Comparison of ENCODE assay signal across 1 cellular context in the genomic region with DNA sequence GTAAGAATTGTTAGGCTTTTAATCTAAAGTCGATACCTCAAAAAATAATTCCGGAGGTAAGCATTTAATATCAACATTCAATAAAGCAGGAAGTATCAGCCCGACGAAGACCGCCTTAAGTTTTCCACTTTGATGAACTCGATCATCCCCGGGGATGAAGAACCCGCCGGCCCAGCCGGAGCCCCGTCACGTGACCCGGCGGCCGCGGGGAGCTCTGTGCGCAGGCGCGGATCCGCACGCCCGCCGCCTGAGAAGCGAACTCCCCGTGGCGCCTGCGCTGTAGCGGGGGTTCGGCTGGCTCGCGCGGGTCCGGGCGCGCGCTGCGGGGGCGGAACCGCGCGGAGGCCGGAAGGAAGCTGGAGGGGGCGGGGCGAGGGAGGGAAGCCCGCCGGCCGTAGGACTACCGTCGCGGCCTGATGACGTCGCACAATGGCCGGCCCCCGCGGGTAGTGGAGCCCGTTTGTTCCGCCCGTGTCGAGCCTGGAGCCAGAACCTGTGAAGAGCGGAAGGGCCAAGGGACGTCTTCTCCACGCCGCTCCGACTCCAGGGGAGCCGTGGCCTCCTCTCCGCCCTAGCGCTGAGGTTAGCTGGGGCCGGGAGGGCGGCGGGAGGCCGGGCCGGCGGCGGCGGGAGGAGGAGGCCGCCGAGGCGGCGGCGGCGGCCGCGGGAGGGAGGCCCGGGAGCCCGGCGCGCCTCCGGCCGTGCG.
A peak's percentile ranks its signal among the peaks of the same experiment; 100 is the strongest.
TF ChIP-seq lines count a peak whose summit lies in the region.

A gene (plus strand): TSS at position 419 of the 706 bp plus-strand sequence. CDS start 6,721 bp downstream, outside the sequence.

TF ChIP-seq in HepG2, 621 proteins besides CTCF, POLR2A, EP300 and RAD21 (continued from another document and continues in another):
- TF ChIP-seq, protein P1, sequence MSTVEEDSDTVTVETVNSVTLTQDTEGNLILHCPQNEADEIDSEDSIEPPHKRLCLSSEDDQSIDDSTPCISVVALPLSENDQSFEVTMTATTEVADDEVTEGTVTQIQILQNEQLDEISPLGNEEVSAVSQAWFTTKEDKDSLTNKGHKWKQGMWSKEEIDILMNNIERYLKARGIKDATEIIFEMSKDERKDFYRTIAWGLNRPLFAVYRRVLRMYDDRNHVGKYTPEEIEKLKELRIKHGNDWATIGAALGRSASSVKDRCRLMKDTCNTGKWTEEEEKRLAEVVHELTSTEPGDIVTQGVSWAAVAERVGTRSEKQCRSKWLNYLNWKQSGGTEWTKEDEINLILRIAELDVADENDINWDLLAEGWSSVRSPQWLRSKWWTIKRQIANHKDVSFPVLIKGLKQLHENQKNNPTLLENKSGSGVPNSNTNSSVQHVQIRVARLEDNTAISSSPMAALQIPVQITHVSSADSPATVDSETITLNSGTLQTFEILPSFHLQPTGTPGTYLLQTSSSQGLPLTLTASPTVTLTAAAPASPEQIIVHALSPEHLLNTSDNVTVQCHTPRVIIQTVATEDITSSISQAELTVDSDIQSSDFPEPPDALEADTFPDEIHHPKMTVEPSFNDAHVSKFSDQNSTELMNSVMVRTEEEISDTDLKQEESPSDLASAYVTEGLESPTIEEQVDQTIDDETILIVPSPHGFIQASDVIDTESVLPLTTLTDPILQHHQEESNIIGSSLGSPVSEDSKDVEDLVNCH (CRISPR knock-in tag; IDR thresholded peaks at IDR 0.05) = 0 out of 2 replicates have a peak, but pooled peaks have one; percentile 9
- TF ChIP-seq, protein P2, sequence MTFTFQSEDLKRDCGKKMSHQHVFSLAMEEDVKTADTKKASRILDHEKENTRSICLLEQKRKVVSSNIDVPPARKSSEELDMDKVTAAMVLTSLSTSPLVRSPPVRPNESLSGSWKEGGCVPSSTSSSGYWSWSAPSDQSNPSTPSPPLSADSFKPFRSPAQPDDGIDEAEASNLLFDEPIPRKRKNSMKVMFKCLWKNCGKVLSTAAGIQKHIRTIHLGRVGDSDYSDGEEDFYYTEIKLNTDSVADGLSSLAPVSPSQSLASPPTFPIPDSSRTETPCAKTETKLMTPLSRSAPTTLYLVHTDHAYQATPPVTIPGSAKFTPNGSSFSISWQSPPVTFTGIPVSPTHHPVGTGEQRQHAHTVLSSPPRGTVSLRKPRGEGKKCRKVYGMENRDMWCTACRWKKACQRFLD (CRISPR knock-in tag; IDR thresholded peaks at IDR 0.05; ENCODE audit: borderline replicate concordance) = no peak
- no peak for TF ChIP-seq ZNF883 (CRISPR knock-in tag; IDR thresholded peaks at IDR 0.05; ENCODE audit: not compliant biosample characterization)
- peak; percentile 82; the same call in 1 of the 2 replicates for TF ChIP-seq YEATS2 (CRISPR knock-in tag; IDR thresholded peaks at IDR 0.05; ENCODE audit: borderline replicate concordance)
- peak; percentile 71; the same call in 1 of the 2 replicates for TF ChIP-seq MED13 (CRISPR knock-in tag; IDR thresholded peaks at IDR 0.05)
- peak; percentile 53; the same call in 1 of the 2 replicates for TF ChIP-seq XBP1 (CRISPR knock-in tag; IDR thresholded peaks at IDR 0.05)
- peak; percentile 29; the same call in 1 of the 2 replicates for TF ChIP-seq SRY (CRISPR knock-in tag; IDR thresholded peaks at IDR 0.05)
- TF ChIP-seq, protein P3, sequence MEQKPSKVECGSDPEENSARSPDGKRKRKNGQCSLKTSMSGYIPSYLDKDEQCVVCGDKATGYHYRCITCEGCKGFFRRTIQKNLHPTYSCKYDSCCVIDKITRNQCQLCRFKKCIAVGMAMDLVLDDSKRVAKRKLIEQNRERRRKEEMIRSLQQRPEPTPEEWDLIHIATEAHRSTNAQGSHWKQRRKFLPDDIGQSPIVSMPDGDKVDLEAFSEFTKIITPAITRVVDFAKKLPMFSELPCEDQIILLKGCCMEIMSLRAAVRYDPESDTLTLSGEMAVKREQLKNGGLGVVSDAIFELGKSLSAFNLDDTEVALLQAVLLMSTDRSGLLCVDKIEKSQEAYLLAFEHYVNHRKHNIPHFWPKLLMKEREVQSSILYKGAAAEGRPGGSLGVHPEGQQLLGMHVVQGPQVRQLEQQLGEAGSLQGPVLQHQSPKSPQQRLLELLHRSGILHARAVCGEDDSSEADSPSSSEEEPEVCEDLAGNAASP (CRISPR knock-in tag; IDR thresholded peaks at IDR 0.05; ENCODE audit: borderline replicate concordance) = peak; percentile 66; the same call in 1 of the 2 replicates
- TF ChIP-seq ZNF850 (CRISPR knock-in tag; conservative IDR thresholded peaks at IDR 0.05) = no peak
- peak; percentile 96 for TF ChIP-seq RAD51 (IDR thresholded peaks at IDR 0.05; ENCODE audit: borderline replicate concordance)
- TF ChIP-seq NCOA5 (CRISPR knock-in tag; IDR thresholded peaks at IDR 0.05) = no peak
- TF ChIP-seq, protein P4, sequence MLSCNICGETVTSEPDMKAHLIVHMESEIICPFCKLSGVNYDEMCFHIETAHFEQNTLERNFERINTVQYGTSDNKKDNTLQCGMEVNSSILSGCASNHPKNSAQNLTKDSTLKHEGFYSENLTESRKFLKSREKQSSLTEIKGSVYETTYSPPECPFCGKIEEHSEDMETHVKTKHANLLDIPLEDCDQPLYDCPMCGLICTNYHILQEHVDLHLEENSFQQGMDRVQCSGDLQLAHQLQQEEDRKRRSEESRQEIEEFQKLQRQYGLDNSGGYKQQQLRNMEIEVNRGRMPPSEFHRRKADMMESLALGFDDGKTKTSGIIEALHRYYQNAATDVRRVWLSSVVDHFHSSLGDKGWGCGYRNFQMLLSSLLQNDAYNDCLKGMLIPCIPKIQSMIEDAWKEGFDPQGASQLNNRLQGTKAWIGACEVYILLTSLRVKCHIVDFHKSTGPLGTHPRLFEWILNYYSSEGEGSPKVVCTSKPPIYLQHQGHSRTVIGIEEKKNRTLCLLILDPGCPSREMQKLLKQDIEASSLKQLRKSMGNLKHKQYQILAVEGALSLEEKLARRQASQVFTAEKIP (CRISPR knock-in tag; IDR thresholded peaks at IDR 0.05; ENCODE audit: borderline replicate concordance) = no peak
- TF ChIP-seq LCORL (IDR thresholded peaks at IDR 0.05) = no peak
- no peak for TF ChIP-seq LCORL (CRISPR knock-in tag; IDR thresholded peaks at IDR 0.05)
- TF ChIP-seq, protein P5, sequence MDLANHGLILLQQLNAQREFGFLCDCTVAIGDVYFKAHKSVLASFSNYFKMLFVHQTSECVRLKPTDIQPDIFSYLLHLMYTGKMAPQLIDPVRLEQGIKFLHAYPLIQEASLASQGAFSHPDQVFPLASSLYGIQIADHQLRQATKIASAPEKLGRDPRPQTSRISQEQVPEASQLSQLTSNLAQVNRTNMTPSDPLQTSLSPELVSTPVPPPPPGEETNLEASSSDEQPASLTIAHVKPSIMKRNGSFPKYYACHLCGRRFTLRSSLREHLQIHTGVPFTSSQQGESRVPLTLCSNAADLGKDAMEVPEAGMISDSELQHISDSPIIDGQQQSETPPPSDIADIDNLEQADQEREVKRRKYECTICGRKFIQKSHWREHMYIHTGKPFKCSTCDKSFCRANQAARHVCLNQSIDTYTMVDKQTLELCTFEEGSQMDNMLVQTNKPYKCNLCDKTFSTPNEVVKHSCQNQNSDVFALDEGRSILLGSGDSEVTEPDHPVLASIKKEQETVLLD (CRISPR knock-in tag; IDR thresholded peaks at IDR 0.05; ENCODE audit: low read depth) = no peak; the same call in 1 of the 2 replicates
- TF ChIP-seq NR2F1 (CRISPR knock-in tag; IDR thresholded peaks at IDR 0.05) = no peak; a peak in 1 of 4 replicates
- TF ChIP-seq, protein P6, sequence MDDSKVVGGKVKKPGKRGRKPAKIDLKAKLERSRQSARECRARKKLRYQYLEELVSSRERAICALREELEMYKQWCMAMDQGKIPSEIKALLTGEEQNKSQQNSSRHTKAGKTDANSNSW (CRISPR knock-in tag; IDR thresholded peaks at IDR 0.05; ENCODE audit: borderline replicate concordance) = no peak; the same call in 1 of the 2 replicates
- no peak for TF ChIP-seq POLR2AphosphoS2 (IDR thresholded peaks at IDR 0.05; ENCODE audit: low read depth, low read length)
- TF ChIP-seq, protein P7, sequence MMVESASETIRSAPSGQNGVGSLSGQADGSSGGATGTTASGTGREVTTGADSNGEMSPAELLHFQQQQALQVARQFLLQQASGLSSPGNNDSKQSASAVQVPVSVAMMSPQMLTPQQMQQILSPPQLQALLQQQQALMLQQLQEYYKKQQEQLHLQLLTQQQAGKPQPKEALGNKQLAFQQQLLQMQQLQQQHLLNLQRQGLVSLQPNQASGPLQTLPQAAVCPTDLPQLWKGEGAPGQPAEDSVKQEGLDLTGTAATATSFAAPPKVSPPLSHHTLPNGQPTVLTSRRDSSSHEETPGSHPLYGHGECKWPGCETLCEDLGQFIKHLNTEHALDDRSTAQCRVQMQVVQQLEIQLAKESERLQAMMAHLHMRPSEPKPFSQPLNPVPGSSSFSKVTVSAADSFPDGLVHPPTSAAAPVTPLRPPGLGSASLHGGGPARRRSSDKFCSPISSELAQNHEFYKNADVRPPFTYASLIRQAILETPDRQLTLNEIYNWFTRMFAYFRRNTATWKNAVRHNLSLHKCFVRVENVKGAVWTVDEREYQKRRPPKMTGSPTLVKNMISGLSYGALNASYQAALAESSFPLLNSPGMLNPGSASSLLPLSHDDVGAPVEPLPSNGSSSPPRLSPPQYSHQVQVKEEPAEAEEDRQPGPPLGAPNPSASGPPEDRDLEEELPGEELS (CRISPR knock-in tag; IDR thresholded peaks at IDR 0.05) = no peak
- peak; percentile 29; the same call in 1 of the 2 replicates for TF ChIP-seq ZNF331 (CRISPR knock-in tag; IDR thresholded peaks at IDR 0.05)
- TF ChIP-seq, protein P8, sequence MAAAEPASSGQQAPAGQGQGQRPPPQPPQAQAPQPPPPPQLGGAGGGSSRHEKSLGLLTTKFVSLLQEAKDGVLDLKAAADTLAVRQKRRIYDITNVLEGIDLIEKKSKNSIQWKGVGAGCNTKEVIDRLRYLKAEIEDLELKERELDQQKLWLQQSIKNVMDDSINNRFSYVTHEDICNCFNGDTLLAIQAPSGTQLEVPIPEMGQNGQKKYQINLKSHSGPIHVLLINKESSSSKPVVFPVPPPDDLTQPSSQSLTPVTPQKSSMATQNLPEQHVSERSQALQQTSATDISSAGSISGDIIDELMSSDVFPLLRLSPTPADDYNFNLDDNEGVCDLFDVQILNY (CRISPR knock-in tag; conservative IDR thresholded peaks at IDR 0.05) = peak; percentile 88
- TF ChIP-seq ZNF34 (CRISPR knock-in tag; IDR thresholded peaks at IDR 0.05; ENCODE audit: borderline replicate concordance) = 0 out of 2 replicates have a peak, but pooled peaks have one; percentile 44
- TF ChIP-seq MEIS2 (CRISPR knock-in tag; IDR thresholded peaks at IDR 0.05) = peak; percentile 76; the same call in 1 of the 2 replicates
- TF ChIP-seq, protein P9, sequence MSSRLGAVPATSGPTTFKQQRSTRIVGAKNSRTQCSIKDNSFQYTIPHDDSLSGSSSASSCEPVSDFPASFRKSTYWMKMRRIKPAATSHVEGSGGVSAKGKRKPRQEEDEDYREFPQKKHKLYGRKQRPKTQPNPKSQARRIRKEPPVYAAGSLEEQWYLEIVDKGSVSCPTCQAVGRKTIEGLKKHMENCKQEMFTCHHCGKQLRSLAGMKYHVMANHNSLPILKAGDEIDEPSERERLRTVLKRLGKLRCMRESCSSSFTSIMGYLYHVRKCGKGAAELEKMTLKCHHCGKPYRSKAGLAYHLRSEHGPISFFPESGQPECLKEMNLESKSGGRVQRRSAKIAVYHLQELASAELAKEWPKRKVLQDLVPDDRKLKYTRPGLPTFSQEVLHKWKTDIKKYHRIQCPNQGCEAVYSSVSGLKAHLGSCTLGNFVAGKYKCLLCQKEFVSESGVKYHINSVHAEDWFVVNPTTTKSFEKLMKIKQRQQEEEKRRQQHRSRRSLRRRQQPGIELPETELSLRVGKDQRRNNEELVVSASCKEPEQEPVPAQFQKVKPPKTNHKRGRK (CRISPR knock-in tag; IDR thresholded peaks at IDR 0.05) = no peak
- TF ChIP-seq ZNF496 (CRISPR knock-in tag; IDR thresholded peaks at IDR 0.05; ENCODE audit: insufficient replicate concordance) = no peak
- TF ChIP-seq ZNF572 (CRISPR knock-in tag; IDR thresholded peaks at IDR 0.05) = no peak
- no peak for TF ChIP-seq ZNF672 (CRISPR knock-in tag; IDR thresholded peaks at IDR 0.05)
- no peak for TF ChIP-seq NR2F2 (IDR thresholded peaks at IDR 0.05; ENCODE audit: borderline replicate concordance, low read depth)
- TF ChIP-seq, protein P10, sequence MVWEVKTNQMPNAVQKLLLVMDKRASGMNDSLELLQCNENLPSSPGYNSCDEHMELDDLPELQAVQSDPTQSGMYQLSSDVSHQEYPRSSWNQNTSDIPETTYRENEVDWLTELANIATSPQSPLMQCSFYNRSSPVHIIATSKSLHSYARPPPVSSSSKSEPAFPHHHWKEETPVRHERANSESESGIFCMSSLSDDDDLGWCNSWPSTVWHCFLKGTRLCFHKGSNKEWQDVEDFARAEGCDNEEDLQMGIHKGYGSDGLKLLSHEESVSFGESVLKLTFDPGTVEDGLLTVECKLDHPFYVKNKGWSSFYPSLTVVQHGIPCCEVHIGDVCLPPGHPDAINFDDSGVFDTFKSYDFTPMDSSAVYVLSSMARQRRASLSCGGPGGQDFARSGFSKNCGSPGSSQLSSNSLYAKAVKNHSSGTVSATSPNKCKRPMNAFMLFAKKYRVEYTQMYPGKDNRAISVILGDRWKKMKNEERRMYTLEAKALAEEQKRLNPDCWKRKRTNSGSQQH (CRISPR knock-in tag; IDR thresholded peaks at IDR 0.05; ENCODE audit: low read depth) = 0 out of 2 replicates have a peak, but pooled peaks have one; percentile 25
- TF ChIP-seq, protein P11, sequence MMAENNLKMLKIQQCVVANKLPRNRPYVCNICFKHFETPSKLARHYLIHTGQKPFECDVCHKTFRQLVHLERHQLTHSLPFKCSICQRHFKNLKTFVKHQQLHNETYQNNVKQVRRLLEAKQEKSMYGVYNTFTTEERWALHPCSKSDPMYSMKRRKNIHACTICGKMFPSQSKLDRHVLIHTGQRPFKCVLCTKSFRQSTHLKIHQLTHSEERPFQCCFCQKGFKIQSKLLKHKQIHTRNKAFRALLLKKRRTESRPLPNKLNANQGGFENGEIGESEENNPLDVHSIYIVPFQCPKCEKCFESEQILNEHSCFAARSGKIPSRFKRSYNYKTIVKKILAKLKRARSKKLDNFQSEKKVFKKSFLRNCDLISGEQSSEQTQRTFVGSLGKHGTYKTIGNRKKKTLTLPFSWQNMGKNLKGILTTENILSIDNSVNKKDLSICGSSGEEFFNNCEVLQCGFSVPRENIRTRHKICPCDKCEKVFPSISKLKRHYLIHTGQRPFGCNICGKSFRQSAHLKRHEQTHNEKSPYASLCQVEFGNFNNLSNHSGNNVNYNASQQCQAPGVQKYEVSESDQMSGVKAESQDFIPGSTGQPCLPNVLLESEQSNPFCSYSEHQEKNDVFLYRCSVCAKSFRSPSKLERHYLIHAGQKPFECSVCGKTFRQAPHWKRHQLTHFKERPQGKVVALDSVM (CRISPR knock-in tag; IDR thresholded peaks at IDR 0.05) = peak; percentile 66; the same call in 1 of the 2 replicates
- peak; percentile 40; the same call in 1 of the 2 replicates for TF ChIP-seq ZNF543 (CRISPR knock-in tag; IDR thresholded peaks at IDR 0.05)
- no peak for TF ChIP-seq SP1 (IDR thresholded peaks at IDR 0.05)
- peak; percentile 95 for TF ChIP-seq SP1 (CRISPR knock-in tag; IDR thresholded peaks at IDR 0.05)
- TF ChIP-seq, protein P12, sequence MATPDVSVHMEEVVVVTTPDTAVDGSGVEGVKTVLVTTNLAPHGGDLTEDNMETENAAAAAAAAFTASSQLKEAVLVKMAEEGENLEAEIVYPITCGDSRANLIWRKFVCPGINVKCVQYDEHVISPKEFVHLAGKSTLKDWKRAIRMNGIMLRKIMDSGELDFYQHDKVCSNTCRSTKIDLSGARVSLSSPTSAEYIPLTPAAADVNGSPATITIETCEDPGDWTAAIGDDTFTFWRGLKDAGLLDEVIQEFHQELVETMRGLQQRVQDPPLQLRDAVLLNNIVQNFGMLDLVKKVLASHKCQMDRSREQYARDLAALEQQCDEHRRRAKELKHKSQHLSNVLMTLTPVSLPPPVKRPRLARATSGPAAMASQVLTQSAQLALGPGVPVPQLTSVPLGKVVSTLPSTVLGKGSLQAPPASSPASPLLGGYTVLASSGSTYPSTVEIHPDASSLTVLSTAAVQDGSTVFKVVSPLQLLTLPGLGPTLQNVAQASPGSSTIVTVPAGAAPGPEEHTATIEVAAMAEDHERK (CRISPR knock-in tag; IDR thresholded peaks at IDR 0.05; ENCODE audit: low read depth) = peak; percentile 48; the same call in 1 of the 2 replicates
